8 cellular contexts compared by ENCODE assay signal in genomic region chr2:240585681-240586197, GRCh38. TPM values are rescaled to one million over a fixed set of nuclear protein-coding genes. Genes with fewer than 3 reads are reported as not detected.
A peak's percentile ranks its signal among the peaks of the same experiment; 100 is the strongest.
DNase-seq lines count a peak whose midpoint lies in the region; ATAC-seq and TF ChIP-seq lines count a peak whose summit lies in the region.

No MANE protein-coding gene starts in this region.

- H3K4me1 Mint-ChIP-seq in activated CD4-positive, alpha-beta T cell treated with anti-CD3 and anti-CD28 coated beads, Interleukin-2, amount 10 ng/mL, durations not matched to agents 24 days and 14 days = peaks cover 32% of the 10 kb centered on the region

- intact Hi-C loops in activated CD4-positive, alpha-beta T cell treated with anti-CD3 and anti-CD28 coated beads, Interleukin-2, amount 10 ng/mL, durations not matched to agents 24 days and 14 days (cut with micrococcal nuclease) = loop anchor here (1.0 to 10.0 kb wide), 4 partner anchors 19 to 922 kb away; partner anchors contain the start of genes DUSP28 and STK25
- intact Hi-C loops in breast epithelium (cut with DNase I; ENCODE audit: low total_unique reads) = no loop called here
- intact Hi-C loops in right lobe of liver (cut with DNase I) = no loop called here
- intact Hi-C loops in thyroid gland (cut with DNase I) = no loop called here

- peak overlapping the region; percentile 95 for H3K4me3 Mint-ChIP-seq in activated CD4-positive, alpha-beta T cell treated with anti-CD3 and anti-CD28 coated beads, Interleukin-2, amount 10 ng/mL, durations not matched to agents 24 days and 14 days

- no peaks in the 10 kb centered on the region for H3K27me3 Mint-ChIP-seq in activated CD4-positive, alpha-beta T cell treated with anti-CD3 and anti-CD28 coated beads, Interleukin-2, amount 10 ng/mL, durations not matched to agents 24 days and 14 days

- H3K9me3 ChIP-seq in breast epithelium (no peaks in the 10 kb centered on the region), right lobe of liver (no peaks in the 10 kb centered on the region), thyroid gland (no peaks in the 10 kb centered on the region)

- 1% methylated on average over 14 of the region's 20 CpGs for WGBS in right lobe of liver (ENCODE audit: insufficient coverage, low coverage, low lambda C conversion rate, missing lambda C conversion rate)
- WGBS in thyroid gland, 2 donors = 3 to 10% methylated on average over 4 to 20 of the region's 20 CpGs

- H3K27ac ChIP-seq in breast epithelium (peak overlapping the region; percentile 93 to 98), right lobe of liver (peak overlapping the region; percentile 93 to 97 (median 96)), thyroid gland (peak overlapping the region; percentile 68 to 95 (median 89))

- H3K9me3 Mint-ChIP-seq in activated CD4-positive, alpha-beta T cell treated with anti-CD3 and anti-CD28 coated beads, Interleukin-2, amount 10 ng/mL, durations not matched to agents 24 days and 14 days = no peaks in the 10 kb centered on the region

- no peaks in the 10 kb centered on the region for H3K36me3 ChIP-seq in breast epithelium
- H3K36me3 ChIP-seq in right lobe of liver = peaks cover 0 to under 1% (median 0%) of the 10 kb centered on the region in 4 donors
- H3K36me3 ChIP-seq in thyroid gland = peaks cover 0 to 2% of the 10 kb centered on the region in 2 donors

- H3K4me3 ChIP-seq in breast epithelium = peak overlapping the region; percentile 84 to 97 (median 87)
- H3K4me3 ChIP-seq in right lobe of liver = peak overlapping the region; percentile 94 to 99 (median 97)
- peak overlapping the region; percentile 78 to 89 (median 89) for H3K4me3 ChIP-seq in thyroid gland (replicated peaks in 1 of 3)

- no peak for TF ChIP-seq POLR2A in breast epithelium (IDR thresholded peaks at IDR 0.05)
- no peak for TF ChIP-seq POLR2A in right lobe of liver (IDR thresholded peaks at IDR 0.05)
- TF ChIP-seq POLR2A in thyroid gland (IDR thresholded peaks at IDR 0.05) = no peak

- ATAC-seq in right lobe of liver (no peak), HG03520 (IDR thresholded peaks at IDR 0.05; ENCODE audit: unreplicated experiment) (no peak), GM21576 (IDR thresholded peaks at IDR 0.05; ENCODE audit: unreplicated experiment) (no peak)

- peaks cover 22 to 24% of the 10 kb centered on the region in 2 donors for H3K4me1 ChIP-seq in breast epithelium
- H3K4me1 ChIP-seq in right lobe of liver = peaks cover 0 to 30% (median 11%) of the 10 kb centered on the region in 4 donors
- H3K4me1 ChIP-seq in thyroid gland = peaks cover 26 to 33% of the 10 kb centered on the region in 2 donors

- H3K27ac Mint-ChIP-seq in activated CD4-positive, alpha-beta T cell treated with anti-CD3 and anti-CD28 coated beads, Interleukin-2, amount 10 ng/mL, durations not matched to agents 24 days and 14 days = peak overlapping the region; percentile 87

- H3K27me3 ChIP-seq in breast epithelium (no peaks in the 10 kb centered on the region), right lobe of liver (no peaks in the 10 kb centered on the region), thyroid gland (no peaks in the 10 kb centered on the region)

- no peak for DNase-seq in activated CD4-positive, alpha-beta T cell treated with anti-CD3 and anti-CD28 coated beads, Interleukin-2, amount 10 ng/mL, durations not matched to agents 24 days and 14 days
- no peak for DNase-seq in activated CD4-positive, alpha-beta T cell treated with anti-CD3 and anti-CD28 coated beads for 1 hour
- DNase-seq in breast epithelium (ENCODE audit: low spot score in 2 of 2) (no peak), right lobe of liver (peak in 2 of 3 donors; percentile 21 to 48), thyroid gland (no peak), SIG-M5 treated with dmso at 0.1 percent for 504 hours (lab: John Stamatoyannopoulos, UW; ENCODE audit: unreplicated experiment) (no peak)

- TF ChIP-seq CTCF in breast epithelium (IDR thresholded peaks at IDR 0.05) (no peak), right lobe of liver (IDR thresholded peaks at IDR 0.05) (no peak), thyroid gland (IDR thresholded peaks at IDR 0.05) (no peak)

- peaks cover 15% of the 10 kb centered on the region for H3K36me3 Mint-ChIP-seq in activated CD4-positive, alpha-beta T cell treated with anti-CD3 and anti-CD28 coated beads, Interleukin-2, amount 10 ng/mL, durations not matched to agents 24 days and 14 days (ENCODE audit: low read depth)

RNA-seq across cellular contexts. Expression of gene CAPN10, which starts 0.8 kb away (rescaled TPM):
- 48.4 and 51.9 TPM in 2 replicates for total RNA-seq in activated CD4-positive, alpha-beta T cell treated with anti-CD3 and anti-CD28 coated beads, Interleukin-2, amount 10 ng/mL, durations not matched to agents 24 days and 14 days
- total RNA-seq in breast epithelium = 10 to 100 TPM; 17.0 to 26.2 (median 25.5) TPM
- 10 to 100 TPM in 2 of 6 experiments, 1 to 10 TPM in 4; 7.2 to 13.8 (median 9.1) TPM for total RNA-seq in right lobe of liver
- total RNA-seq in thyroid gland = 10 to 100 TPM; 19.3 to 25.3 (median 21.7) TPM

RNA-seq across cellular contexts. Expression of gene RNPEPL1, which starts 17.5 kb away (rescaled TPM):
- total RNA-seq in activated CD4-positive, alpha-beta T cell treated with anti-CD3 and anti-CD28 coated beads, Interleukin-2, amount 10 ng/mL, durations not matched to agents 24 days and 14 days = 59.1 and 60.7 TPM in 2 replicates
- 10 to 100 TPM; 22.4 to 57.9 (median 42.3) TPM for total RNA-seq in breast epithelium
- total RNA-seq in right lobe of liver = 100 to 1,000 TPM in 1 of 6 experiments, 10 to 100 TPM in 5; 24.7 to 105 (median 31.0) TPM
- 10 to 100 TPM; 20.0 to 45.5 (median 37.3) TPM for total RNA-seq in thyroid gland

RNA-seq across cellular contexts. Expression of gene DUSP28, which starts 25.6 kb away (rescaled TPM):
- total RNA-seq in activated CD4-positive, alpha-beta T cell treated with anti-CD3 and anti-CD28 coated beads, Interleukin-2, amount 10 ng/mL, durations not matched to agents 24 days and 14 days = 6.3 and 7.9 TPM in 2 replicates
- total RNA-seq in breast epithelium (1 to 10 TPM; 5.9 to 8.8 (median 6.9) TPM), right lobe of liver (1 to 10 TPM; 1.3 to 3.5 (median 2.1) TPM), thyroid gland (10 to 100 TPM in 1 of 4 donors, 1 to 10 TPM in 3; 6.6 to 12.5 (median 9.2) TPM)

RNA-seq across cellular contexts. Expression of gene ANKMY1, which starts 28.0 kb away (rescaled TPM):
- total RNA-seq in activated CD4-positive, alpha-beta T cell treated with anti-CD3 and anti-CD28 coated beads, Interleukin-2, amount 10 ng/mL, durations not matched to agents 24 days and 14 days = 24.8 and 26.7 TPM in 2 replicates
- 10 to 100 TPM; 13.0 to 32.8 (median 19.0) TPM for total RNA-seq in breast epithelium
- total RNA-seq in right lobe of liver = 10 to 100 TPM in 1 of 6 experiments, 1 to 10 TPM in 5; 6.6 to 11.0 (median 9.0) TPM
- 10 to 100 TPM; 17.4 to 24.7 (median 21.0) TPM for total RNA-seq in thyroid gland

RNA-seq across cellular contexts. Expression of gene GPR35, which starts 39.5 kb away (rescaled TPM):
- 7.1 and 8.7 TPM in 2 replicates for total RNA-seq in activated CD4-positive, alpha-beta T cell treated with anti-CD3 and anti-CD28 coated beads, Interleukin-2, amount 10 ng/mL, durations not matched to agents 24 days and 14 days
- total RNA-seq in breast epithelium (1 to 10 TPM; 1.6 to 4.7 (median 2.6) TPM), right lobe of liver (1 to 10 TPM in 2 of 6 experiments, under 1 TPM in 4; 0.11 to 1.2 (median 0.72) TPM), thyroid gland (1 to 10 TPM in 2 of 4 donors, under 1 TPM in 2; 0.29 to 1.7 (median 1.0) TPM)

Comparison
In these comparisons a context has a peak if more than half of its experiments do, and no peak if none do; other contexts are left out.
1. DNase-seq: peak in right lobe of liver (2 of 3); none in activated CD4-positive, alpha-beta T cell treated with anti-CD3 and anti-CD28 coated beads, Interleukin-2, amount 10 ng/mL, durations not matched to agents 24 days and 14 days (single experiment), activated CD4-positive, alpha-beta T cell treated with anti-CD3 and anti-CD28 coated beads for 1 hour (single experiment), breast epithelium (0 of 2), thyroid gland (0 of 2) and SIG-M5 treated with dmso at 0.1 percent for 504 hours (single experiment).
2. Peak in every context shown above with its lines, with median percentiles within 50 percentile points of each other: H3K27ac ChIP-seq and H3K4me3 ChIP-seq.